Comparison of ENCODE assay signal across 10 cellular contexts in genomic region chr13:99311748-99312492, GRCh38. TPM values are rescaled to one million over a fixed set of nuclear protein-coding genes. Genes with fewer than 3 reads are reported as not detected.
DNase-seq lines count a peak whose midpoint lies in the region; ATAC-seq and TF ChIP-seq lines count a peak whose summit lies in the region.
"Had no signal": no experiment of that assay in that cellular context is flagged by ENCODE, and none has a peak within 500 bp of the region (broad histone marks: within the 10 kb centered on the region; RNA-seq: fewer than 3 reads in every experiment).

No MANE protein-coding gene starts in this region.

- no TSS peak for BruUV-seq in IMR-90 (replicated peaks; lab: Mats Ljungman, UMichigan)

- no peak overlapping the region for H4K5ac ChIP-seq in IMR-90 (ENCODE audit: low read depth, low read length)

- H2BK20ac ChIP-seq in IMR-90 (ENCODE audit: low read depth, low read length), result no peak overlapping the region

- H3K4ac ChIP-seq in IMR-90 (ENCODE audit: low read depth, low read length), result peak overlapping the region; percentile 46

- H3K4me3 Mint-ChIP-seq in CD14-positive monocyte (peak overlapping the region; percentile 46 to 81), neural crest cell (no peak overlapping the region)

- intact Hi-C loops in CD14-positive monocyte (cut with micrococcal nuclease) (loop anchor here in 1 of 2 donors (2.0 to 5.0 kb wide), 2 partner anchors 31 to 120 kb away; no protein-coding TSS in a partner anchor), IMR-90 (cut with micrococcal nuclease) (no loop called here)

- peak overlapping the region; percentile 9; the same call in 1 of the 2 replicates for H4K91ac ChIP-seq in IMR-90 (ENCODE audit: insufficient read depth, low read depth, low read length)

- no peak for ATAC-seq in IMR-90 (ENCODE audit: low read depth)
- ATAC-seq in HG02852 (IDR thresholded peaks at IDR 0.05; ENCODE audit: unreplicated experiment), result no peak
- no peak for ATAC-seq in GM21515 (IDR thresholded peaks at IDR 0.05; ENCODE audit: unreplicated experiment)

- H3K27ac ChIP-seq in IMR-90 (ENCODE audit: insufficient read depth, low read length) (no peak overlapping the region), caudate nucleus (ENCODE audit: low read depth, low read length) (peak overlapping the region; percentile 36), SJCRH30 (no peak overlapping the region)

- no peak for TF ChIP-seq RAD21 in IMR-90 (IDR thresholded peaks at IDR 0.05; ENCODE audit: low read length)

- H3K9me3 Mint-ChIP-seq in CD14-positive monocyte (peaks cover 0 to 5% (median 0%) of the 10 kb centered on the region in 7 donors), neural crest cell (no peaks in the 10 kb centered on the region)

- no peak overlapping the region for H3K9ac ChIP-seq in IMR-90 (ENCODE audit: low read depth, low read length)

- no peaks in the 10 kb centered on the region for H3K9me3 ChIP-seq in IMR-90 (ENCODE audit: control insufficient read depth, insufficient read depth, low read length)
- no peaks in the 10 kb centered on the region for H3K9me3 ChIP-seq in SJCRH30 (replicated peaks)

- no peak for DNase-seq in CD14-positive monocyte (ENCODE audit: low spot score)
- DNase-seq in IMR-90, result no peak
- DNase-seq in caudate nucleus (lab: John Stamatoyannopoulos, UW), result no peak
- no peak for DNase-seq in neural crest cell (ENCODE audit: low read depth, low spot score)
- no peak for DNase-seq in DMS53 (lab: John Stamatoyannopoulos, UW)
- DNase-seq in SJCRH30, result no peak
- DNase-seq: NCI-H2171 had no signal

- no peak overlapping the region for H3K4me2 ChIP-seq in IMR-90 (ENCODE audit: low read depth, low read length)

- H3K23ac ChIP-seq in IMR-90 (ENCODE audit: low read depth, low read length), result 0 out of 2 replicates have a peak overlapping the region, but pooled peaks have one; percentile 16

- peaks cover 22% of the 10 kb centered on the region for H3K4me1 ChIP-seq in IMR-90 (ENCODE audit: control insufficient read depth, insufficient read depth, low read length)
- H3K4me1 ChIP-seq in SJCRH30, result peaks cover 7% of the 10 kb centered on the region; the same call in 1 of the 2 replicates

- dilution Hi-C loops in IMR-90 (cut with HindIII; ENCODE audit: low sequenced_read_pairs, unreplicated experiment), result no loop called here

- H3K79me1 ChIP-seq in IMR-90 (ENCODE audit: low read depth in 1 of 2, low read length in 2 of 2), result peaks cover 16 to 20% of the 10 kb centered on the region in 2 experiments

- peak overlapping the region; percentile 65; the same call in 1 of the 3 replicates for H2BK15ac ChIP-seq in IMR-90 (ENCODE audit: low read depth, low read length)

- H2BK5ac ChIP-seq in IMR-90 (ENCODE audit: low read depth, low read length, poor library complexity, severe bottlenecking), result peak overlapping the region; percentile 27

- H3K27ac Mint-ChIP-seq in CD14-positive monocyte, result peak overlapping the region; percentile 94 to 100 (median 98)
- H3K27ac Mint-ChIP-seq in neural crest cell (ENCODE audit: unreplicated experiment), result peak overlapping the region; percentile 59

- peaks cover 29% of the 10 kb centered on the region for H4K20me1 ChIP-seq in IMR-90 (ENCODE audit: insufficient read depth, low read length)

- H3K9me1 ChIP-seq in IMR-90 (ENCODE audit: insufficient read depth, low read length), result peaks cover 25% of the 10 kb centered on the region

- WGBS in IMR-90 (ENCODE audit: extremely low coverage in 2 of 2, insufficient read length in 1 of 2), 2 experiments, result 83% methylated on average over 3 of the region's 10 CpGs; no CpG with 5 or more reads in 1 of the 2 experiments

- peak overlapping the region; percentile 71 for H2AK5ac ChIP-seq in IMR-90 (ENCODE audit: low read depth, low read length)

- H2AFZ ChIP-seq in IMR-90 (replicated peaks; ENCODE audit: low read length, poor library complexity), result no peak overlapping the region

- H3K27me3 Mint-ChIP-seq in CD14-positive monocyte (ENCODE audit: low read depth in 3 of 3) (peaks cover 0 to 1% (median 0%) of the 10 kb centered on the region in 3 donors), neural crest cell (ENCODE audit: low read depth) (no peaks in the 10 kb centered on the region)

- no peak overlapping the region for H3K18ac ChIP-seq in IMR-90 (ENCODE audit: low read depth, low read length)

- in situ Hi-C loops in IMR-90 (cut with MboI; ENCODE audit: low sequenced_read_pairs), result no loop called here

- POLR2A ChIA-PET in IMR-90 (lab: Charles Lee; ENCODE audit: unreplicated experiment), result no interaction called here

- H3K36me3 Mint-ChIP-seq in CD14-positive monocyte (peaks cover 56% of the 10 kb centered on the region in 2 donors), neural crest cell (ENCODE audit: low read depth) (peaks cover 26% of the 10 kb centered on the region)

- 0 out of 2 replicates have a peak overlapping the region, but pooled peaks have one; percentile 7 for H2BK120ac ChIP-seq in IMR-90 (ENCODE audit: low read depth, low read length)

- no peak overlapping the region for H3K56ac ChIP-seq in IMR-90 (ENCODE audit: extremely low read depth, insufficient read depth, low read length)

- TF ChIP-seq CTCF in CD14-positive monocyte (IDR thresholded peaks at IDR 0.05), result no peak
- TF ChIP-seq CTCF in IMR-90 (conservative IDR thresholded peaks at IDR 0.05; ENCODE audit: low read depth, low read length), result no peak
- no peak for TF ChIP-seq CTCF in neural crest cell (conservative IDR thresholded peaks at IDR 0.05)

- CTCF ChIA-PET in IMR-90 (lab: Yijun Ruan, JAX), result no interaction called here

- H3K4me1 Mint-ChIP-seq in CD14-positive monocyte, result peaks cover 72% of the 10 kb centered on the region
- H3K4me1 Mint-ChIP-seq in neural crest cell, result peaks cover 47% of the 10 kb centered on the region

- peak overlapping the region; percentile 12; the same call in 1 of the 2 replicates for H3K14ac ChIP-seq in IMR-90 (replicated peaks; ENCODE audit: low read depth, low read length)

- H3K27me3 ChIP-seq in IMR-90 (ENCODE audit: control insufficient read depth, insufficient read depth, low read length), result no peaks in the 10 kb centered on the region
- H3K27me3 ChIP-seq in SJCRH30, result no peaks in the 10 kb centered on the region

- H3K36me3 ChIP-seq in IMR-90 (ENCODE audit: control insufficient read depth, insufficient read depth, low read length) (peaks cover 8% of the 10 kb centered on the region), SJCRH30 (no peaks in the 10 kb centered on the region)

- TF ChIP-seq POLR2A in IMR-90 (IDR thresholded peaks at IDR 0.05; ENCODE audit: low read depth, low read length), result no peak

- no peak overlapping the region for H3K4me3 ChIP-seq in IMR-90 (ENCODE audit: insufficient read depth, low read depth, low read length)
- no peak overlapping the region for H3K4me3 ChIP-seq in SJCRH30

- H2AK9ac ChIP-seq in IMR-90 (replicated peaks; ENCODE audit: low read depth, low read length, poor library complexity), result no peak overlapping the region

- H4K8ac ChIP-seq in IMR-90 (ENCODE audit: low read depth in 2 of 2, low read length in 2 of 2), result no peak overlapping the region; a peak in 1 of 4 replicates

TF ChIP-seq in IMR-90, 13 proteins besides CTCF, POLR2A, EP300 and RAD21:
- TF ChIP-seq CEBPB (IDR thresholded peaks at IDR 0.05; ENCODE audit: low read depth, low read length) (peak; percentile 94), CHD1 (IDR thresholded peaks at IDR 0.05; ENCODE audit: low read depth, low read length) (no peak), MXI1 (IDR thresholded peaks at IDR 0.05; ENCODE audit: borderline replicate concordance, low read depth, low read length) (no peak)

RNA-seq across cellular contexts. Expression of gene GPR183, which starts 4.7 kb away (rescaled TPM):
- polyA plus RNA-seq in CD14-positive monocyte, result 100 to 1,000 TPM; 190 to 288 TPM
- total RNA-seq in IMR-90 (2012; rRNA removed), result 0.18 and 0.28 TPM in 2 replicates
- polyA plus RNA-seq in IMR-90 (2012; rRNA removed), result 0.31 and 0.44 TPM in 2 replicates
- 0.03 and 0.04 TPM in 2 replicates for polyA plus RNA-seq in IMR-90 (2012; cell fraction: cytosol; rRNA removed)
- polyA plus RNA-seq in IMR-90 (2012; cell fraction: nucleus; rRNA removed; ENCODE audit: low replicate concordance), result 0.04 and 0.10 TPM in 2 replicates
- not detected in 2 replicates for total RNA-seq in neural crest cell
- not detected in 2 replicates for total RNA-seq in SJCRH30 (2014; rRNA removed; shearing (Covaris generic))
- total RNA-seq: SK-MEL-5 had no signal

RNA-seq across cellular contexts. Expression of gene GPR18, which starts 53.7 kb away (rescaled TPM):
- 1 to 10 TPM; 1.7 to 2.2 TPM for polyA plus RNA-seq in CD14-positive monocyte
- total RNA-seq in IMR-90 (2012; rRNA removed), result not detected in 2 replicates
- not detected in 2 replicates for polyA plus RNA-seq in IMR-90 (2012; rRNA removed)
- not detected in 2 replicates for polyA plus RNA-seq in IMR-90 (2012; cell fraction: cytosol; rRNA removed)
- not detected in 2 replicates for polyA plus RNA-seq in IMR-90 (2012; cell fraction: nucleus; rRNA removed; ENCODE audit: low replicate concordance)
- not detected in 2 replicates for total RNA-seq in neural crest cell
- total RNA-seq in SJCRH30 (2014; rRNA removed; shearing (Covaris generic)), result not detected in 2 replicates
